ENCODE assay signal across 21 cellular contexts in genomic region chr15:39621210-39621609, GRCh38. TPM values are rescaled to one million over a fixed set of nuclear protein-coding genes. Genes with fewer than 3 reads are reported as not detected.
DNase-seq lines count a peak whose midpoint lies in the region; ATAC-seq and TF ChIP-seq lines count a peak whose summit lies in the region.
"Had no signal": no experiment of that assay in that cellular context is flagged by ENCODE, and none has a peak within 500 bp of the region (broad histone marks: within the 10 kb centered on the region; RNA-seq: fewer than 3 reads in every experiment).

No MANE protein-coding gene starts in this region.

- no peak for ATAC-seq in T-helper 17 cell
- peak; percentile 2 for ATAC-seq in mucosa of descending colon
- ATAC-seq in HG02973 (IDR thresholded peaks at IDR 0.05; ENCODE audit: unreplicated experiment), result no peak
- ATAC-seq: A549; left cardiac atrium; pancreas; stimulated activated effector memory CD8-positive, alpha-beta T cell treated with anti-CD3 and anti-CD28 coated beads, Interleukin-12 subunit alpha, Interleukin-12 subunit beta, amount 100 ng/mL, for 72 hours had no signal

- H3K9me3 Mint-ChIP-seq in activated CD4-positive, alpha-beta memory T cell treated with anti-CD3 and anti-CD28 coated beads for 36 hours, result peaks cover 4% of the 10 kb centered on the region
- H3K9me3 Mint-ChIP-seq: CD4-positive, alpha-beta T cell had no signal

- H3K36me3 Mint-ChIP-seq in T-helper 17 cell (ENCODE audit: low read depth), result peaks cover 3% of the 10 kb centered on the region
- H3K36me3 Mint-ChIP-seq in activated CD4-positive, alpha-beta memory T cell treated with anti-CD3 and anti-CD28 coated beads for 36 hours, result peaks cover 6% of the 10 kb centered on the region

- H3K27ac Mint-ChIP-seq in T-helper 17 cell, result peak overlapping the region; percentile 97
- H3K27ac Mint-ChIP-seq in activated CD4-positive, alpha-beta memory T cell treated with anti-CD3 and anti-CD28 coated beads for 36 hours, result no peak overlapping the region
- H3K27ac Mint-ChIP-seq: activated naive CD4-positive, alpha-beta T cell treated with anti-CD3 and anti-CD28 coated beads, Interleukin-2, amount 10 ng/mL, durations not matched to agents 7 days and 5 days; CD4-positive, alpha-beta T cell; stimulated activated effector memory CD8-positive, alpha-beta T cell treated with anti-CD3 and anti-CD28 coated beads, Interleukin-12 subunit alpha, Interleukin-12 subunit beta, amount 100 ng/mL, for 72 hours had no signal

- no peak overlapping the region for H3K4me3 ChIP-seq in mucosa of descending colon
- H3K4me3 ChIP-seq: A549, HAP-1, pancreas, skin epidermis had no signal

- POLR2A ChIA-PET in activated CD4-positive, alpha-beta memory T cell treated with anti-CD3 and anti-CD28 coated beads for 36 hours (lab: Charles Lee), result interaction anchor here (1.7 kb wide), 1 partner anchor 12 kb away, joined by 5 read pairs; no protein-coding TSS in a partner anchor

- H3K4me3 Mint-ChIP-seq in T-helper 17 cell, result no peak overlapping the region
- H3K4me3 Mint-ChIP-seq in activated CD4-positive, alpha-beta memory T cell treated with anti-CD3 and anti-CD28 coated beads for 36 hours, result no peak overlapping the region
- H3K4me3 Mint-ChIP-seq: activated naive CD4-positive, alpha-beta T cell treated with anti-CD3 and anti-CD28 coated beads, Interleukin-2, amount 10 ng/mL, durations not matched to agents 7 days and 5 days; CD4-positive, alpha-beta T cell; stimulated activated effector memory CD8-positive, alpha-beta T cell treated with anti-CD3 and anti-CD28 coated beads, Interleukin-12 subunit alpha, Interleukin-12 subunit beta, amount 100 ng/mL, for 72 hours had no signal

- peaks cover 39% of the 10 kb centered on the region for H3K4me1 ChIP-seq in mucosa of descending colon (ENCODE audit: low read depth)
- H3K4me1 ChIP-seq: HAP-1, pancreas had no signal

- TF ChIP-seq CTCF in mucosa of descending colon (IDR thresholded peaks at IDR 0.05), result no peak

- peaks cover 32% of the 10 kb centered on the region for H3K4me1 Mint-ChIP-seq in T-helper 17 cell
- peaks cover 47% of the 10 kb centered on the region for H3K4me1 Mint-ChIP-seq in activated CD4-positive, alpha-beta memory T cell treated with anti-CD3 and anti-CD28 coated beads for 36 hours (ENCODE audit: low read depth)

- DNase-seq in NCI-H510A treated with DMSO at 0.1 percent for 48 hours (lab: John Stamatoyannopoulos, UW), result peak; percentile 1
- DNase-seq in NCI-H510A (lab: John Stamatoyannopoulos, UW), result no peak
- DNase-seq in NCI-H2196 (lab: John Stamatoyannopoulos, UW; ENCODE audit: unreplicated experiment), result peak; percentile 32
- no peak for DNase-seq in T-helper 17 cell
- DNase-seq in mucosa of descending colon, result peak in 1 of 3 donors; percentile 64
- no peak for DNase-seq in activated CD4-positive, alpha-beta memory T cell treated with anti-CD3 and anti-CD28 coated beads for 36 hours
- DNase-seq in medulla oblongata (ENCODE audit: extremely low spot score), result no peak
- DNase-seq: activated CD4-positive, alpha-beta T cell treated with anti-CD3 and anti-CD28 coated beads for 4 hours; activated naive CD4-positive, alpha-beta T cell treated with anti-CD3 and anti-CD28 coated beads, Interleukin-2, amount 10 ng/mL, durations not matched to agents 7 days and 5 days; activated T-cell treated with anti-CD3 and anti-CD28 coated beads for 4 hours; CD4-positive, alpha-beta T cell; effector CD4-positive, alpha-beta T cell; hippocampal formation; left cardiac atrium; pancreas; trophoblast cell had no signal

- no peaks in the 10 kb centered on the region for H3K9me3 ChIP-seq in T-helper 17 cell (ENCODE audit: control insufficient read depth, low read length, poor library complexity, severe bottlenecking)
- H3K9me3 ChIP-seq in mucosa of descending colon, result no peaks in the 10 kb centered on the region
- H3K9me3 ChIP-seq: A549, HAP-1, pancreas had no signal

- no peaks in the 10 kb centered on the region for H3K27me3 Mint-ChIP-seq in T-helper 17 cell
- no peaks in the 10 kb centered on the region for H3K27me3 Mint-ChIP-seq in activated CD4-positive, alpha-beta memory T cell treated with anti-CD3 and anti-CD28 coated beads for 36 hours
- H3K27me3 Mint-ChIP-seq: CD4-positive, alpha-beta T cell had no signal

- intact Hi-C loops in mucosa of descending colon (cut with DNase I, micrococcal nuclease), result no loop called here
- intact Hi-C loops in activated CD4-positive, alpha-beta memory T cell treated with anti-CD3 and anti-CD28 coated beads for 36 hours (cut with micrococcal nuclease), result loop anchor here (5.0 kb wide), 1 partner anchor 71 kb away; no protein-coding TSS in a partner anchor

- CTCF ChIA-PET in activated CD4-positive, alpha-beta memory T cell treated with anti-CD3 and anti-CD28 coated beads for 36 hours (lab: Charles Lee), result interaction anchor here (0.9 to 2.2 kb wide), 7 partner anchors 23 to 653 kb away, joined by 3 to 6 read pairs (median 3); no protein-coding TSS in a partner anchor

- no peaks in the 10 kb centered on the region for H3K36me3 ChIP-seq in mucosa of descending colon (ENCODE audit: low read depth)
- H3K36me3 ChIP-seq: HAP-1, pancreas had no signal

RNA-seq across cellular contexts. Expression of gene THBS1, which starts 40.3 kb away (rescaled TPM):
- 10 to 100 TPM; 13.0 to 99.9 TPM for total RNA-seq in T-helper 17 cell
- total RNA-seq in mucosa of descending colon, result 100 to 1,000 TPM; 209 to 356 (median 288) TPM
- 1 to 10 TPM in 1 of 2 experiments, under 1 TPM in 1; 0.93 to 1.8 TPM for total RNA-seq in activated CD4-positive, alpha-beta memory T cell treated with anti-CD3 and anti-CD28 coated beads for 36 hours

Comparison
In these comparisons a context has a peak if more than half of its experiments do, and no peak if none do; other contexts are left out.
1. DNase-seq: peak in NCI-H510A treated with DMSO at 0.1 percent for 48 hours (single experiment) and NCI-H2196 (single experiment); none in NCI-H510A (single experiment), T-helper 17 cell (0 of 3), activated CD4-positive, alpha-beta memory T cell treated with anti-CD3 and anti-CD28 coated beads for 36 hours (single experiment) and medulla oblongata (single experiment).
2. RNA of gene THBS1, which starts 40.3 kb away (total RNA-seq): 209 to 356 TPM in mucosa of descending colon and 13.0 to 99.9 TPM in T-helper 17 cell; 0.93 to 1.8 TPM in activated CD4-positive, alpha-beta memory T cell treated with anti-CD3 and anti-CD28 coated beads for 36 hours; every median in the first group is over 4 times any median in the second.